Comparison of ENCODE assay signal across 1 cellular context in the genomic region with DNA sequence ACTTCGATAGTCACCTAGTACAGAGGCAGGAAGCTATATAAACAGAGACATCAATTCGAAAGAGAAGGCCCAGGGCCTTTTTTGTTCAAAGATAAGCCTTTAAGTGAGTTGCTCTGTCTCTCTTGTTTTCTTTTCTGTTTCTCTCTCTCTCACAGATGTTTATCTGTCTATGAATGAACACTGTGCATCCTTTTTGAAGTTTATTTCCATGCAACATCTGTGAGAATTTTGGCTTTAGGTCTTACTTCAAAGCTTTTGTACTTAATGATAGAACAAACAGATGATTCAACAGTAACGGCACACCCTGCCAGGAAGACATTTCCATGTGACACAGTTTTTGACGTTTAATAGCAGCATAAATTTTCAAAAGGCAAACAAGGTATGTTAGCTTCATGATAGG.
A peak's percentile ranks its signal among the peaks of the same experiment; 100 is the strongest.
TF ChIP-seq lines count a peak whose summit lies in the region.

No MANE protein-coding gene starts in this region.

TF ChIP-seq in HepG2, 621 proteins besides CTCF, POLR2A, EP300 and RAD21 (continued from another document):
- no peak for TF ChIP-seq ARNT (IDR thresholded peaks at IDR 0.05)
- TF ChIP-seq ZNF691 (CRISPR knock-in tag; IDR thresholded peaks at IDR 0.05; ENCODE audit: borderline replicate concordance, low read depth) = no peak
- TF ChIP-seq DRAP1 (CRISPR knock-in tag; IDR thresholded peaks at IDR 0.05) = no peak
- TF ChIP-seq FOSL1 (CRISPR knock-in tag; IDR thresholded peaks at IDR 0.05; ENCODE audit: borderline replicate concordance) = peak; percentile 59; the same call in 1 of the 2 replicates
- TF ChIP-seq PAX8 (CRISPR knock-in tag; IDR thresholded peaks at IDR 0.05; ENCODE audit: borderline replicate concordance) = no peak
- TF ChIP-seq NKX3-1 (CRISPR knock-in tag; IDR thresholded peaks at IDR 0.05) = no peak
- TF ChIP-seq HNF1B (CRISPR knock-in tag; IDR thresholded peaks at IDR 0.05) = no peak
- TF ChIP-seq ESRRA (CRISPR knock-in tag; IDR thresholded peaks at IDR 0.05; ENCODE audit: low read depth) = no peak
- TF ChIP-seq, protein P1, sequence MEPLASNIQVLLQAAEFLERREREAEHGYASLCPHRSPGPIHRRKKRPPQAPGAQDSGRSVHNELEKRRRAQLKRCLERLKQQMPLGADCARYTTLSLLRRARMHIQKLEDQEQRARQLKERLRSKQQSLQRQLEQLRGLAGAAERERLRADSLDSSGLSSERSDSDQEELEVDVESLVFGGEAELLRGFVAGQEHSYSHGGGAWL (CRISPR knock-in tag; IDR thresholded peaks at IDR 0.05) = no peak
- no peak for TF ChIP-seq E2F1 (CRISPR knock-in tag; IDR thresholded peaks at IDR 0.05)
- TF ChIP-seq ARNTL (CRISPR knock-in tag; IDR thresholded peaks at IDR 0.05) = peak; percentile 48; the same call in 1 of the 2 replicates
- TF ChIP-seq HDAC1 (CRISPR knock-in tag; IDR thresholded peaks at IDR 0.05) = no peak
- TF ChIP-seq KDM6A (CRISPR knock-in tag; IDR thresholded peaks at IDR 0.05; ENCODE audit: low read depth) = no peak
- no peak for TF ChIP-seq SCMH1 (CRISPR knock-in tag; IDR thresholded peaks at IDR 0.05; ENCODE audit: borderline replicate concordance)
- no peak for TF ChIP-seq NCOA5 (CRISPR knock-in tag; IDR thresholded peaks at IDR 0.05)
- no peak for TF ChIP-seq SIX4 (CRISPR knock-in tag; IDR thresholded peaks at IDR 0.05)
- no peak for TF ChIP-seq ZNF264 (CRISPR knock-in tag; IDR thresholded peaks at IDR 0.05)
- 0 out of 2 replicates have a peak, but pooled peaks have one; percentile 15 for TF ChIP-seq KAT8 (CRISPR knock-in tag; IDR thresholded peaks at IDR 0.05)
- TF ChIP-seq, protein P2, sequence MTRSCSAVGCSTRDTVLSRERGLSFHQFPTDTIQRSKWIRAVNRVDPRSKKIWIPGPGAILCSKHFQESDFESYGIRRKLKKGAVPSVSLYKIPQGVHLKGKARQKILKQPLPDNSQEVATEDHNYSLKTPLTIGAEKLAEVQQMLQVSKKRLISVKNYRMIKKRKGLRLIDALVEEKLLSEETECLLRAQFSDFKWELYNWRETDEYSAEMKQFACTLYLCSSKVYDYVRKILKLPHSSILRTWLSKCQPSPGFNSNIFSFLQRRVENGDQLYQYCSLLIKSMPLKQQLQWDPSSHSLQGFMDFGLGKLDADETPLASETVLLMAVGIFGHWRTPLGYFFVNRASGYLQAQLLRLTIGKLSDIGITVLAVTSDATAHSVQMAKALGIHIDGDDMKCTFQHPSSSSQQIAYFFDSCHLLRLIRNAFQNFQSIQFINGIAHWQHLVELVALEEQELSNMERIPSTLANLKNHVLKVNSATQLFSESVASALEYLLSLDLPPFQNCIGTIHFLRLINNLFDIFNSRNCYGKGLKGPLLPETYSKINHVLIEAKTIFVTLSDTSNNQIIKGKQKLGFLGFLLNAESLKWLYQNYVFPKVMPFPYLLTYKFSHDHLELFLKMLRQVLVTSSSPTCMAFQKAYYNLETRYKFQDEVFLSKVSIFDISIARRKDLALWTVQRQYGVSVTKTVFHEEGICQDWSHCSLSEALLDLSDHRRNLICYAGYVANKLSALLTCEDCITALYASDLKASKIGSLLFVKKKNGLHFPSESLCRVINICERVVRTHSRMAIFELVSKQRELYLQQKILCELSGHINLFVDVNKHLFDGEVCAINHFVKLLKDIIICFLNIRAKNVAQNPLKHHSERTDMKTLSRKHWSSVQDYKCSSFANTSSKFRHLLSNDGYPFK (CRISPR knock-in tag; IDR thresholded peaks at IDR 0.05; ENCODE audit: borderline replicate concordance) = no peak
- no peak for TF ChIP-seq ZNF564 (CRISPR knock-in tag; IDR thresholded peaks at IDR 0.05)
- TF ChIP-seq KLF15 (CRISPR knock-in tag; IDR thresholded peaks at IDR 0.05; ENCODE audit: borderline replicate concordance) = no peak
- peak; percentile 32; the same call in 1 of the 2 replicates for TF ChIP-seq MED1 (CRISPR knock-in tag; IDR thresholded peaks at IDR 0.05)
- no peak for TF ChIP-seq CBX1 (IDR thresholded peaks at IDR 0.05; ENCODE audit: low read depth)
- no peak for TF ChIP-seq ZNF205 (CRISPR knock-in tag; IDR thresholded peaks at IDR 0.05)
- no peak for TF ChIP-seq ZBTB21 (CRISPR knock-in tag; IDR thresholded peaks at IDR 0.05)
- TF ChIP-seq ZSCAN20 (CRISPR knock-in tag; IDR thresholded peaks at IDR 0.05; ENCODE audit: borderline replicate concordance) = no peak
- TF ChIP-seq, protein P3, sequence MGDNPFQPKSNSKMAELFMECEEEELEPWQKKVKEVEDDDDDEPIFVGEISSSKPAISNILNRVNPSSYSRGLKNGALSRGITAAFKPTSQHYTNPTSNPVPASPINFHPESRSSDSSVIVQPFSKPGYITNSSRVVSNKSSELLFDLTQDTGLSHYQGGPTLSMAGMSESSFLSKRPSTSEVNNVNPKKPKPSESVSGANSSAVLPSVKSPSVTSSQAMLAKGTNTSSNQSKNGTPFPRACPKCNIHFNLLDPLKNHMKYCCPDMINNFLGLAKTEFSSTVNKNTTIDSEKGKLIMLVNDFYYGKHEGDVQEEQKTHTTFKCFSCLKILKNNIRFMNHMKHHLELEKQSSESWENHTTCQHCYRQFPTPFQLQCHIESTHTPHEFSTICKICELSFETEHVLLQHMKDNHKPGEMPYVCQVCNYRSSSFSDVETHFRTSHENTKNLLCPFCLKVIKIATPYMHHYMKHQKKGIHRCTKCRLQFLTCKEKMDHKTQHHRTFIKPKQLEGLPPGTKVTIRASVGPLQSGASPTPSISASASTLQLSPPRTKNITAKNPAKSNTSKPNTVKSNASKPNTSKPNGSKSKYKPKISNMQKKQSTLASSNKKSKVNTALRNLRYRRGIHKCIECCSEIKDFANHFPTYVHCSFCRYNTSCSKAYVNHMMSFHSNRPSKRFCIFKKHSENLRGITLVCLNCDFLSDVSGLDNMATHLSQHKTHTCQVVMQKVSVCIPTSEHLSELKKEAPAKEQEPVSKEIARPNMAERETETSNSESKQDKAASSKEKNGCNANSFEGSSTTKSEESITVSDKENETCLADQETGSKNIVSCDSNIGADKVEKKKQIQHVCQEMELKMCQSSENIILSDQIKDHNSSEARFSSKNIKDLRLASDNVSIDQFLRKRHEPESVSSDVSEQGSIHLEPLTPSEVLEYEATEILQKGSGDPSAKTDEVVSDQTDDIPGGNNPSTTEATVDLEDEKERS (CRISPR knock-in tag; IDR thresholded peaks at IDR 0.05) = no peak
- no peak for TF ChIP-seq MXI1 (IDR thresholded peaks at IDR 0.05; ENCODE audit: borderline replicate concordance, low read depth, low read length)
- TF ChIP-seq, protein P4, sequence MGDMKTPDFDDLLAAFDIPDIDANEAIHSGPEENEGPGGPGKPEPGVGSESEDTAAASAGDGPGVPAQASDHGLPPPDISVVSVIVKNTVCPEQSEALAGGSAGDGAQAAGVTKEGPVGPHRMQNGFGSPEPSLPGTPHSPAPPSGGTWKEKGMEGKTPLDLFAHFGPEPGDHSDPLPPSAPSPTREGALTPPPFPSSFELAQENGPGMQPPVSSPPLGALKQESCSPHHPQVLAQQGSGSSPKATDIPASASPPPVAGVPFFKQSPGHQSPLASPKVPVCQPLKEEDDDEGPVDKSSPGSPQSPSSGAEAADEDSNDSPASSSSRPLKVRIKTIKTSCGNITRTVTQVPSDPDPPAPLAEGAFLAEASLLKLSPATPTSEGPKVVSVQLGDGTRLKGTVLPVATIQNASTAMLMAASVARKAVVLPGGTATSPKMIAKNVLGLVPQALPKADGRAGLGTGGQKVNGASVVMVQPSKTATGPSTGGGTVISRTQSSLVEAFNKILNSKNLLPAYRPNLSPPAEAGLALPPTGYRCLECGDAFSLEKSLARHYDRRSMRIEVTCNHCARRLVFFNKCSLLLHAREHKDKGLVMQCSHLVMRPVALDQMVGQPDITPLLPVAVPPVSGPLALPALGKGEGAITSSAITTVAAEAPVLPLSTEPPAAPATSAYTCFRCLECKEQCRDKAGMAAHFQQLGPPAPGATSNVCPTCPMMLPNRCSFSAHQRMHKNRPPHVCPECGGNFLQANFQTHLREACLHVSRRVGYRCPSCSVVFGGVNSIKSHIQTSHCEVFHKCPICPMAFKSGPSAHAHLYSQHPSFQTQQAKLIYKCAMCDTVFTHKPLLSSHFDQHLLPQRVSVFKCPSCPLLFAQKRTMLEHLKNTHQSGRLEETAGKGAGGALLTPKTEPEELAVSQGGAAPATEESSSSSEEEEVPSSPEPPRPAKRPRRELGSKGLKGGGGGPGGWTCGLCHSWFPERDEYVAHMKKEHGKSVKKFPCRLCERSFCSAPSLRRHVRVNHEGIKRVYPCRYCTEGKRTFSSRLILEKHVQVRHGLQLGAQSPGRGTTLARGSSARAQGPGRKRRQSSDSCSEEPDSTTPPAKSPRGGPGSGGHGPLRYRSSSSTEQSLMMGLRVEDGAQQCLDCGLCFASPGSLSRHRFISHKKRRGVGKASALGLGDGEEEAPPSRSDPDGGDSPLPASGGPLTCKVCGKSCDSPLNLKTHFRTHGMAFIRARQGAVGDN (CRISPR knock-in tag; IDR thresholded peaks at IDR 0.05) = no peak
- TF ChIP-seq, protein P5, sequence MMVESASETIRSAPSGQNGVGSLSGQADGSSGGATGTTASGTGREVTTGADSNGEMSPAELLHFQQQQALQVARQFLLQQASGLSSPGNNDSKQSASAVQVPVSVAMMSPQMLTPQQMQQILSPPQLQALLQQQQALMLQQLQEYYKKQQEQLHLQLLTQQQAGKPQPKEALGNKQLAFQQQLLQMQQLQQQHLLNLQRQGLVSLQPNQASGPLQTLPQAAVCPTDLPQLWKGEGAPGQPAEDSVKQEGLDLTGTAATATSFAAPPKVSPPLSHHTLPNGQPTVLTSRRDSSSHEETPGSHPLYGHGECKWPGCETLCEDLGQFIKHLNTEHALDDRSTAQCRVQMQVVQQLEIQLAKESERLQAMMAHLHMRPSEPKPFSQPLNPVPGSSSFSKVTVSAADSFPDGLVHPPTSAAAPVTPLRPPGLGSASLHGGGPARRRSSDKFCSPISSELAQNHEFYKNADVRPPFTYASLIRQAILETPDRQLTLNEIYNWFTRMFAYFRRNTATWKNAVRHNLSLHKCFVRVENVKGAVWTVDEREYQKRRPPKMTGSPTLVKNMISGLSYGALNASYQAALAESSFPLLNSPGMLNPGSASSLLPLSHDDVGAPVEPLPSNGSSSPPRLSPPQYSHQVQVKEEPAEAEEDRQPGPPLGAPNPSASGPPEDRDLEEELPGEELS (CRISPR knock-in tag; IDR thresholded peaks at IDR 0.05) = peak; percentile 89
- no peak for TF ChIP-seq NFE2L2 (IDR thresholded peaks at IDR 0.05; ENCODE audit: low read length)
- no peak for TF ChIP-seq MNT (IDR thresholded peaks at IDR 0.05)
- no peak for TF ChIP-seq ZNF720 (CRISPR knock-in tag; IDR thresholded peaks at IDR 0.05)
- TF ChIP-seq TAF1 (CRISPR knock-in tag; IDR thresholded peaks at IDR 0.05) = no peak
- TF ChIP-seq ZFP62 (CRISPR knock-in tag; IDR thresholded peaks at IDR 0.05) = no peak
- no peak for TF ChIP-seq ZUFSP (CRISPR knock-in tag; IDR thresholded peaks at IDR 0.05; ENCODE audit: borderline replicate concordance)
- TF ChIP-seq ZNF430 (CRISPR knock-in tag; IDR thresholded peaks at IDR 0.05) = no peak
